ENCODE assay signal across 37 cellular contexts in genomic region chr2:219027511-219028055, GRCh38. TPM values are rescaled to one million over a fixed set of nuclear protein-coding genes. Genes with fewer than 3 reads are reported as not detected.
"Had no signal": no experiment of that assay in that cellular context is flagged by ENCODE, and none has a peak within 500 bp of the region (broad histone marks: within the 10 kb centered on the region; RNA-seq: fewer than 3 reads in every experiment).

No MANE protein-coding gene starts in this region.

- H3K4me3 Mint-ChIP-seq: activated B cell treated with CpG ODN at 0.5 μM for 24 hours; activated CD8-positive, alpha-beta T cell treated with anti-CD3 and anti-CD28 coated beads for 36 hours; activated naive CD4-positive, alpha-beta T cell treated with anti-CD3 and anti-CD28 coated beads for 36 hours; activated naive CD4-positive, alpha-beta T cell treated with anti-CD3 and anti-CD28 coated beads, Interleukin-2, amount 50 U/mL, for 24 hours; activated naive CD8-positive, alpha-beta T cell treated with anti-CD3 and anti-CD28 coated beads for 36 hours; activated naive CD8-positive, alpha-beta T cell treated with anti-CD3 and anti-CD28 coated beads, Interleukin-2, amount 50 U/mL, for 24 hours; activated T-helper 1 cell treated with anti-CD3 and anti-CD28 coated beads, Interleukin-12 subunit alpha, Interleukin-12 subunit beta, Interleukin-2, Interleukin-4 antibody, amounts not matched to agents 30 ng/mL and 10 ng/mL and 1 ng/mL, durations not matched to agents 14 hours and 24 hours and 36 hours; dendritic cell treated with granulocyte-macrophage colony-stimulating factor and Interleukin-4, amounts not matched to agents 40 ng/mL and 50 ng/mL, for 4 days; effector memory CD8-positive, alpha-beta T cell; T-helper 17 cell; T-helper 2 cell treated with Interferon-gamma antibody and Interleukin-4, amounts not matched to agents 5 μg/mL and 100 μg/mL, for 36 hours had no signal

- H3K4me3 ChIP-seq: adrenal gland, coronary artery, esophagus muscularis mucosa, gastrocnemius medialis, heart left ventricle had no signal

- DNase-seq: activated B cell treated with CpG ODN at 0.5 μM for 24 hours; activated CD4-positive, alpha-beta T cell treated with anti-CD3 and anti-CD28 coated beads for 48 hours; activated CD4-positive, alpha-beta T cell treated with anti-CD3 and anti-CD28 coated beads, Interleukin-2, amount 50 U/mL, for 1 hour; activated CD4-positive, alpha-beta T cell treated with anti-CD3 and anti-CD28 coated beads, Interleukin-2, amount 50 U/mL, for 48 hours; activated CD8-positive, alpha-beta memory T cell treated with anti-CD3 and anti-CD28 coated beads for 24 hours; activated CD8-positive, alpha-beta T cell treated with anti-CD3 and anti-CD28 coated beads for 36 hours; activated effector memory CD4-positive, alpha-beta T cell treated with anti-CD3 and anti-CD28 coated beads, Interleukin-2, amount 50 U/mL, for 16 hours; activated naive CD4-positive, alpha-beta T cell treated with anti-CD3 and anti-CD28 coated beads for 36 hours; activated naive CD8-positive, alpha-beta T cell treated with anti-CD3 and anti-CD28 coated beads for 36 hours; activated naive CD8-positive, alpha-beta T cell treated with anti-CD3 and anti-CD28 coated beads, Interleukin-2, amount 50 U/mL, for 24 hours; activated T-cell treated with anti-CD3 and anti-CD28 coated beads, Interleukin-2, amount 50 U/mL, for 1 hour; activated T-cell treated with anti-CD3 and anti-CD28 coated beads, Interleukin-2, amount 50 U/mL, for 48 hours; adrenal gland; anterior cingulate cortex; brain microvascular endothelial cell; central memory CD4-positive, alpha-beta T cell; cerebellar nuclear complex; effector CD4-positive, alpha-beta T cell; effector memory CD8-positive, alpha-beta T cell; erythroblast; foreskin keratinocyte; gastrocnemius medialis; glutamatergic neuron; heart left ventricle; T-helper 1 cell; T-helper 17 cell; T1000; WERI-Rb-1 had no signal

- H3K36me3 ChIP-seq: adrenal gland, brain microvascular endothelial cell, esophagus muscularis mucosa, gastrocnemius medialis, heart left ventricle, WERI-Rb-1 had no signal

- H3K27ac ChIP-seq: adrenal gland, brain microvascular endothelial cell, coronary artery, esophagus muscularis mucosa, foreskin keratinocyte, gastrocnemius medialis, heart left ventricle, WERI-Rb-1 had no signal

- H3K36me3 Mint-ChIP-seq: activated naive CD4-positive, alpha-beta T cell treated with anti-CD3 and anti-CD28 coated beads, Interleukin-2, amount 50 U/mL, for 24 hours; activated naive CD8-positive, alpha-beta T cell treated with anti-CD3 and anti-CD28 coated beads for 36 hours had no signal

- H3K27ac Mint-ChIP-seq: activated B cell treated with CpG ODN at 0.5 μM for 24 hours; activated CD8-positive, alpha-beta T cell treated with anti-CD3 and anti-CD28 coated beads for 36 hours; activated naive CD4-positive, alpha-beta T cell treated with anti-CD3 and anti-CD28 coated beads for 36 hours; activated naive CD4-positive, alpha-beta T cell treated with anti-CD3 and anti-CD28 coated beads, Interleukin-2, amount 50 U/mL, for 24 hours; activated naive CD8-positive, alpha-beta T cell treated with anti-CD3 and anti-CD28 coated beads for 36 hours; activated naive CD8-positive, alpha-beta T cell treated with anti-CD3 and anti-CD28 coated beads, Interleukin-2, amount 50 U/mL, for 24 hours; activated T-helper 1 cell treated with anti-CD3 and anti-CD28 coated beads, Interleukin-12 subunit alpha, Interleukin-12 subunit beta, Interleukin-2, Interleukin-4 antibody, amounts not matched to agents 30 ng/mL and 10 ng/mL and 1 ng/mL, durations not matched to agents 14 hours and 24 hours and 36 hours; activated T-helper 2 cell treated with anti-CD3 and anti-CD28 coated beads, Interferon-gamma antibody, Interleukin-2, Interleukin-4, amounts not matched to agents 10 μg/mL and 5 μg/mL and 100 μg/mL, durations not matched to agents 14 hours and 24 hours and 36 hours; dendritic cell treated with granulocyte-macrophage colony-stimulating factor and Interleukin-4, amounts not matched to agents 40 ng/mL and 50 ng/mL, for 4 days; effector memory CD8-positive, alpha-beta T cell; T-helper 17 cell; T-helper 2 cell treated with Interferon-gamma antibody and Interleukin-4, amounts not matched to agents 5 μg/mL and 100 μg/mL, for 36 hours had no signal

- H3K4me1 Mint-ChIP-seq: activated B cell treated with CpG ODN at 0.5 μM for 24 hours; activated naive CD4-positive, alpha-beta T cell treated with anti-CD3 and anti-CD28 coated beads, Interleukin-2, amount 50 U/mL, for 24 hours; activated naive CD8-positive, alpha-beta T cell treated with anti-CD3 and anti-CD28 coated beads, Interleukin-2, amount 50 U/mL, for 24 hours; T-helper 17 cell had no signal

- H3K4me1 ChIP-seq: adrenal gland, esophagus muscularis mucosa, foreskin keratinocyte, gastrocnemius medialis, heart left ventricle had no signal

- H3K9me3 ChIP-seq: adrenal gland, esophagus muscularis mucosa, gastrocnemius medialis, heart left ventricle had no signal

- H3K9me3 Mint-ChIP-seq: activated B cell treated with CpG ODN at 0.5 μM for 24 hours; activated CD8-positive, alpha-beta T cell treated with anti-CD3 and anti-CD28 coated beads for 36 hours; activated naive CD4-positive, alpha-beta T cell treated with anti-CD3 and anti-CD28 coated beads for 36 hours; activated naive CD4-positive, alpha-beta T cell treated with anti-CD3 and anti-CD28 coated beads, Interleukin-2, amount 50 U/mL, for 24 hours; activated naive CD8-positive, alpha-beta T cell treated with anti-CD3 and anti-CD28 coated beads for 36 hours; activated naive CD8-positive, alpha-beta T cell treated with anti-CD3 and anti-CD28 coated beads, Interleukin-2, amount 50 U/mL, for 24 hours; activated T-helper 1 cell treated with anti-CD3 and anti-CD28 coated beads, Interleukin-12 subunit alpha, Interleukin-12 subunit beta, Interleukin-2, Interleukin-4 antibody, amounts not matched to agents 30 ng/mL and 10 ng/mL and 1 ng/mL, durations not matched to agents 14 hours and 24 hours and 36 hours; activated T-helper 2 cell treated with anti-CD3 and anti-CD28 coated beads, Interferon-gamma antibody, Interleukin-2, Interleukin-4, amounts not matched to agents 10 μg/mL and 5 μg/mL and 100 μg/mL, durations not matched to agents 14 hours and 24 hours and 36 hours; dendritic cell treated with granulocyte-macrophage colony-stimulating factor and Interleukin-4, amounts not matched to agents 40 ng/mL and 50 ng/mL, for 4 days; effector memory CD8-positive, alpha-beta T cell; T-helper 2 cell treated with Interferon-gamma antibody and Interleukin-4, amounts not matched to agents 5 μg/mL and 100 μg/mL, for 36 hours had no signal

RNA-seq across cellular contexts. Expression of gene CFAP65, which starts 13.7 kb away (rescaled TPM):
- total RNA-seq: activated B cell treated with CpG ODN at 0.5 μM for 24 hours; activated CD8-positive, alpha-beta T cell treated with anti-CD3 and anti-CD28 coated beads for 36 hours; activated naive CD4-positive, alpha-beta T cell treated with anti-CD3 and anti-CD28 coated beads for 36 hours; activated naive CD8-positive, alpha-beta T cell treated with anti-CD3 and anti-CD28 coated beads for 36 hours; activated T-helper 1 cell treated with anti-CD3 and anti-CD28 coated beads, Interleukin-12 subunit alpha, Interleukin-12 subunit beta, Interleukin-2, Interleukin-4 antibody, amounts not matched to agents 30 ng/mL and 10 ng/mL and 1 ng/mL, durations not matched to agents 14 hours and 24 hours and 36 hours; activated T-helper 2 cell treated with anti-CD3 and anti-CD28 coated beads, Interferon-gamma antibody, Interleukin-2, Interleukin-4, amounts not matched to agents 10 μg/mL and 5 μg/mL and 100 μg/mL, durations not matched to agents 14 hours and 24 hours and 36 hours; bronchial epithelial cell; esophagus muscularis mucosa; foreskin keratinocyte; T-helper 17 cell had no signal
- polyA plus RNA-seq: foreskin keratinocyte, heart left ventricle had no signal

RNA-seq across cellular contexts. Expression of gene IHH, which starts 33.1 kb away (rescaled TPM):
- total RNA-seq: activated B cell treated with CpG ODN at 0.5 μM for 24 hours; activated CD8-positive, alpha-beta T cell treated with anti-CD3 and anti-CD28 coated beads for 36 hours; activated naive CD4-positive, alpha-beta T cell treated with anti-CD3 and anti-CD28 coated beads for 36 hours; activated naive CD8-positive, alpha-beta T cell treated with anti-CD3 and anti-CD28 coated beads for 36 hours; activated T-helper 1 cell treated with anti-CD3 and anti-CD28 coated beads, Interleukin-12 subunit alpha, Interleukin-12 subunit beta, Interleukin-2, Interleukin-4 antibody, amounts not matched to agents 30 ng/mL and 10 ng/mL and 1 ng/mL, durations not matched to agents 14 hours and 24 hours and 36 hours; activated T-helper 2 cell treated with anti-CD3 and anti-CD28 coated beads, Interferon-gamma antibody, Interleukin-2, Interleukin-4, amounts not matched to agents 10 μg/mL and 5 μg/mL and 100 μg/mL, durations not matched to agents 14 hours and 24 hours and 36 hours; astrocyte; bronchial epithelial cell; esophagus muscularis mucosa; foreskin keratinocyte; heart left ventricle; T-helper 17 cell had no signal
- polyA plus RNA-seq: heart left ventricle had no signal

RNA-seq across cellular contexts. Expression of gene CRYBA2, which starts 34.4 kb away (rescaled TPM):
- total RNA-seq: activated B cell treated with CpG ODN at 0.5 μM for 24 hours; activated CD8-positive, alpha-beta T cell treated with anti-CD3 and anti-CD28 coated beads for 36 hours; activated naive CD4-positive, alpha-beta T cell treated with anti-CD3 and anti-CD28 coated beads for 36 hours; activated naive CD8-positive, alpha-beta T cell treated with anti-CD3 and anti-CD28 coated beads for 36 hours; activated T-helper 2 cell treated with anti-CD3 and anti-CD28 coated beads, Interferon-gamma antibody, Interleukin-2, Interleukin-4, amounts not matched to agents 10 μg/mL and 5 μg/mL and 100 μg/mL, durations not matched to agents 14 hours and 24 hours and 36 hours; astrocyte; bronchial epithelial cell; esophagus muscularis mucosa; foreskin keratinocyte; gastrocnemius medialis; heart left ventricle; T-helper 17 cell had no signal
- polyA plus RNA-seq: foreskin keratinocyte, heart left ventricle had no signal

RNA-seq across cellular contexts. Expression of gene FEV, which starts 42.6 kb away (rescaled TPM):
- total RNA-seq: activated B cell treated with CpG ODN at 0.5 μM for 24 hours; activated CD8-positive, alpha-beta T cell treated with anti-CD3 and anti-CD28 coated beads for 36 hours; activated naive CD4-positive, alpha-beta T cell treated with anti-CD3 and anti-CD28 coated beads for 36 hours; activated naive CD8-positive, alpha-beta T cell treated with anti-CD3 and anti-CD28 coated beads for 36 hours; activated T-helper 1 cell treated with anti-CD3 and anti-CD28 coated beads, Interleukin-12 subunit alpha, Interleukin-12 subunit beta, Interleukin-2, Interleukin-4 antibody, amounts not matched to agents 30 ng/mL and 10 ng/mL and 1 ng/mL, durations not matched to agents 14 hours and 24 hours and 36 hours; activated T-helper 2 cell treated with anti-CD3 and anti-CD28 coated beads, Interferon-gamma antibody, Interleukin-2, Interleukin-4, amounts not matched to agents 10 μg/mL and 5 μg/mL and 100 μg/mL, durations not matched to agents 14 hours and 24 hours and 36 hours; astrocyte; bronchial epithelial cell; esophagus muscularis mucosa; foreskin keratinocyte; gastrocnemius medialis; heart left ventricle; T-helper 17 cell had no signal
- polyA plus RNA-seq: foreskin keratinocyte, heart left ventricle had no signal
